In genomic region chr11:13128381-13128780, GRCh38 we compare ENCODE assay signal across 25 cellular contexts.
"Had no signal": no experiment of that assay in that cellular context is flagged by ENCODE, and none has a peak within 500 bp of the region (broad histone marks: within the 10 kb centered on the region; RNA-seq: fewer than 3 reads in every experiment).

No MANE protein-coding gene starts in this region.

- H3K4me1 ChIP-seq: ascending aorta, Peyer's patch had no signal

- H3K9me3 ChIP-seq: ascending aorta, Peyer's patch had no signal

- ATAC-seq: activated CD8-positive, alpha-beta T cell treated with anti-CD3 and anti-CD28 coated beads for 36 hours; PC-3; Right ventricle myocardium inferior had no signal

- H3K27ac ChIP-seq: ascending aorta, cardiac muscle cell, Peyer's patch, RWPE1 had no signal

- DNase-seq: activated CD4-positive, alpha-beta T cell treated with anti-CD3 and anti-CD28 coated beads, Interleukin-2, amount 10 ng/mL, durations not matched to agents 24 days and 14 days; activated CD4-positive, alpha-beta T cell treated with anti-CD3 and anti-CD28 coated beads, Interleukin-2, amount 50 U/mL, for 4 hours; activated CD8-positive, alpha-beta T cell treated with anti-CD3 and anti-CD28 coated beads for 36 hours; activated gamma-delta T cell; activated naive CD4-positive, alpha-beta T cell treated with Interleukin-2 at 50 U/mL for 16 hours; activated naive CD8-positive, alpha-beta T cell treated with anti-CD3 and anti-CD28 coated beads, Interleukin-2, amount 10 ng/mL, durations not matched to agents 7 days and 5 days; activated T-cell treated with anti-CD3 and anti-CD28 coated beads, Interleukin-2, amount 50 U/mL, for 1 hour; amygdala; NCI-H1105; NCI-H1417 treated with DMSO at 0.1 percent for 48 hours; NCI-H187 treated with DMSO at 0.1 percent for 48 hours; NCI-H2081 treated with DMSO at 0.1 percent for 48 hours; NCI-H345; NCI-H524 treated with DMSO at 0.1 percent for 48 hours; PC-3; Peyer's patch; SIG-M5; SW 1271; T-helper 1 cell; T-helper 2 cell; T-helper 9 cell had no signal

- H3K36me3 ChIP-seq: ascending aorta, cardiac muscle cell, Peyer's patch had no signal

- H3K27me3 ChIP-seq: ascending aorta, cardiac muscle cell, Peyer's patch had no signal

- H3K4me3 ChIP-seq: ascending aorta, cardiac muscle cell, Peyer's patch had no signal
